In the genomic region with DNA sequence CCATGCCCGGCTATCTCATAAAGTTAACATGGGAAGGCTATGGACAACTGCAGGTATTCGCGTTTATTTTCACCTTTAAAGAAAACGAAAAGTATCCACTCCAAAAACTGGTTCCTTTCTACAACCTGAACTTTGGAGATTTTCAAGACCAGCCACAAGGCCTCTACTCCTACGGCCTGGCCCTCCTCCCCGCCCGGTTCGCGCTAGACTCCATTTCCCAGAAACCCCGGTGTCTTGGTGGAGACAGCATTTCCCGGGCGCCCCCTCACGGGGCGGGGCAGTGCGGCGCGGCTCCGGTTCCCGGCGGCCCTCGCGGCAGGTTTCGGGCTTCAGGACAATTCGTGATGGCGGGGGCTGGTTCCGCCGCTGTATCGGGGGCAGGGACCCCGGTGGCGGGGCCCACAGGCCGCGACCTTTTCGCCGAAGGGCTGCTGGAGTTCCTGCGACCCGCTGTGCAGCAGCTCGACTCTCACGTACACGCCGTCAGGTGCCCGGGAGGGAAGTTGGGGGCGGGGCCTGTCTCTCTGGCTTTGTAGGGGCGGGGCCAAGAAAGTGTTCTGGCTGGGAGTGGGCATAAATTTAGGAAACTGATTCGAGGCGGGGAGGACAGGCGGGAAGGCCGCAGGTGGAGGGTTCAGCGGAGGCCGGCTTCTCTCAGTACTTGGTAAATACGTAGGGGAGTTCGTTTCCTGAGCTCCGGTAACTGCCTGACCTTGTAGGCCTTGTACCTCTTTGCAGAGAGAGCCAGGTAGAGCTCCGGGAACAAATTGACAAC, we compare ENCODE assay signal across 8 cellular contexts. TPM values are rescaled to one million over a fixed set of nuclear protein-coding genes. Genes with fewer than 3 reads are reported as not detected.
DNase-seq lines count a peak whose midpoint lies in the region; ATAC-seq and TF ChIP-seq lines count a peak whose summit lies in the region.

A gene with protein sequence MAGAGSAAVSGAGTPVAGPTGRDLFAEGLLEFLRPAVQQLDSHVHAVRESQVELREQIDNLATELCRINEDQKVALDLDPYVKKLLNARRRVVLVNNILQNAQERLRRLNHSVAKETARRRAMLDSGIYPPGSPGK (plus strand): TSS at position 304 of the 775 bp plus-strand sequence. CDS start 41 bp downstream, at position 345.

- peak within 1 kb of the TSS; percentile 92 to 94 for H3K4me3 ChIP-seq in uterus

- TF ChIP-seq POLR2A in uterus (IDR thresholded peaks at IDR 0.05) = peak; percentile 57 to 65

- TF ChIP-seq CTCF in uterus (IDR thresholded peaks at IDR 0.05) = peak in 3 of 4 experiments; percentile 22 to 32 (median 25)

- H3K9me3 ChIP-seq in uterus = no peaks in the 10 kb centered on the region

- peak within 1 kb of the TSS; percentile 88 for H3K27ac ChIP-seq in angular gyrus (ENCODE audit: low read depth, low read length)
- H3K27ac ChIP-seq in uterus = peak within 1 kb of the TSS; percentile 98

- ATAC-seq in GM18498 (IDR thresholded peaks at IDR 0.05; ENCODE audit: unreplicated experiment) = peak; percentile 89
- ATAC-seq in HG02885 (IDR thresholded peaks at IDR 0.05; ENCODE audit: poor library complexity, unreplicated experiment) = peak; percentile 92
- ATAC-seq in left ventricle myocardium superior = peak; percentile 98

- H3K36me3 ChIP-seq in uterus = no peaks in the 10 kb centered on the region

- DNase-seq in NCI-H1694 treated with DMSO at 0.1 percent for 48 hours (lab: John Stamatoyannopoulos, UW) (peak; percentile 92), left ventricle myocardium superior (peak; percentile 95), putamen (ENCODE audit: low spot score) (peak; percentile 92), uterus (peak; percentile 90 to 93)

- intact Hi-C loops in T-helper 2 cell treated with Interferon-gamma antibody and Interleukin-4, amounts not matched to agents 100 ng/mL and 5 ng/mL, for 36 hours (cut with micrococcal nuclease) = loop anchor here (1.0 kb wide), 2 partner anchors 13 to 24 kb away; partner anchors contain the start of gene CHTOP
- intact Hi-C loops in left ventricle myocardium superior (cut with micrococcal nuclease) (no loop called here), uterus (cut with DNase I; ENCODE audit: low total_unique reads) (no loop called here)

- no peaks in the 10 kb centered on the region for H3K27me3 ChIP-seq in uterus

- H3K4me1 ChIP-seq in uterus = peaks cover 4 to 9% of the 10 kb centered on the region in 2 donors

RNA-seq across cellular contexts. Expression of the gene that starts here (rescaled TPM):
- total RNA-seq in T-helper 2 cell treated with Interferon-gamma antibody and Interleukin-4, amounts not matched to agents 100 ng/mL and 5 ng/mL, for 36 hours = 38.2 and 40.8 TPM in 2 replicates
- total RNA-seq in left ventricle myocardium superior (60.1 TPM), uterus (100 to 1,000 TPM in 1 of 4 donors, 10 to 100 TPM in 3; 35.5 to 101 (median 71.3) TPM)

Comparison
In these comparisons a context has a peak if more than half of its experiments do, and no peak if none do; other contexts are left out.
1. Peak in every context shown above with its lines: DNase-seq, ATAC-seq, H3K4me3 ChIP-seq and H3K27ac ChIP-seq.